ENCODE assay signal across 8 cellular contexts in genomic region chr14:24231263-24232120, GRCh38. TPM values are rescaled to one million over a fixed set of nuclear protein-coding genes. Genes with fewer than 3 reads are reported as not detected.
A peak's percentile ranks its signal among the peaks of the same experiment; 100 is the strongest.
DNase-seq lines count a peak whose midpoint lies in the region; ATAC-seq, FAIRE-seq and TF ChIP-seq lines count a peak whose summit lies in the region.

No MANE protein-coding gene starts in this region.

- peak; percentile 3 for ATAC-seq in HG03565 (IDR thresholded peaks at IDR 0.05; ENCODE audit: unreplicated experiment)

- peak; percentile 44 for DNase-seq in NCI-H345 (lab: John Stamatoyannopoulos, UW)
- DNase-seq in NCI-H345 treated with DMSO at 0.1 percent for 48 hours (lab: John Stamatoyannopoulos, UW; ENCODE audit: unreplicated experiment): no peak
- DNase-seq in adipocyte (ENCODE audit: low read depth): peak; percentile 21
- no peak for DNase-seq in keratinocyte (ENCODE audit: low read depth, low spot score)
- DNase-seq in NCI-H524 (lab: John Stamatoyannopoulos, UW): no peak
- no peak for DNase-seq in NCI-H2171 treated with DMSO at 0.1 percent for 48 hours (lab: John Stamatoyannopoulos, UW)

- peak overlapping the region; percentile 64 for H2AFZ ChIP-seq in keratinocyte (ENCODE audit: control insufficient read depth, low read length)

- no peaks in the 10 kb centered on the region for H3K9me1 ChIP-seq in keratinocyte (ENCODE audit: control insufficient read depth, extremely low read depth, insufficient read depth, low read length)

- dilution Hi-C loops in keratinocyte (cut with MboI; ENCODE audit: extremely low pct_ligation_motif_present, low sequenced_read_pairs): no loop called here

- H3K9me3 ChIP-seq in adipocyte (ENCODE audit: control insufficient read depth, low read length): no peaks in the 10 kb centered on the region
- H3K9me3 ChIP-seq in keratinocyte (ENCODE audit: control insufficient read depth, low read depth, low read length): no peaks in the 10 kb centered on the region
- H3K9me3 ChIP-seq in subcutaneous abdominal adipose tissue (ENCODE audit: control insufficient read depth in 5 of 5, low read length in 5 of 5): no peaks in the 10 kb centered on the region

- H3K36me3 ChIP-seq in adipocyte (ENCODE audit: control insufficient read depth, insufficient read depth, low read length, severe bottlenecking) (peaks cover 31% of the 10 kb centered on the region), keratinocyte (ENCODE audit: control insufficient read depth in 2 of 2, extremely low read depth in 1 of 2, insufficient read depth in 2 of 2, low read length in 2 of 2) (peaks cover 9 to 19% of the 10 kb centered on the region in 2 experiments), subcutaneous abdominal adipose tissue (ENCODE audit: control insufficient read depth in 5 of 5, insufficient read depth in 5 of 5, low read length in 5 of 5) (peaks cover 11 to 31% (median 16%) of the 10 kb centered on the region in 5 donors)

- no peak for TF ChIP-seq CTCF in keratinocyte (optimal IDR thresholded peaks at IDR 0.05 in 1 of 3, IDR thresholded peaks at IDR 0.05 in 1 of 3, conservative IDR thresholded peaks at IDR 0.05 in 1 of 3; ENCODE audit: extremely low read depth in 1 of 3, insufficient read depth in 2 of 3, low read length in 3 of 3)

- no peak for FAIRE-seq in keratinocyte (lab: Jason Lieb, UNC)

- H3K4me1 ChIP-seq in adipocyte (ENCODE audit: control insufficient read depth, insufficient read depth, low read length) (peaks cover 23% of the 10 kb centered on the region), keratinocyte (ENCODE audit: control insufficient read depth, extremely low read depth, insufficient read depth, low read length) (peaks cover 29% of the 10 kb centered on the region), subcutaneous abdominal adipose tissue (ENCODE audit: control insufficient read depth in 5 of 5, insufficient read depth in 5 of 5, low read length in 5 of 5) (peaks cover 8 to 36% (median 29%) of the 10 kb centered on the region in 5 donors)

- H3K9ac ChIP-seq in adipocyte (ENCODE audit: low read length): peak overlapping the region; percentile 94
- H3K9ac ChIP-seq in keratinocyte (ENCODE audit: control insufficient read depth, extremely low read depth, insufficient read depth, low read length): peak overlapping the region; percentile 94
- peak overlapping the region; percentile 76 to 96 (median 84) for H3K9ac ChIP-seq in subcutaneous abdominal adipose tissue (ENCODE audit: low read length in 5 of 5)

- peak overlapping the region; percentile 92 for H3K4me3 ChIP-seq in adipocyte (ENCODE audit: low read length)
- peak overlapping the region; percentile 70 to 83 (median 82) for H3K4me3 ChIP-seq in keratinocyte (ENCODE audit: control insufficient read depth in 2 of 3, extremely low read depth in 1 of 3, insufficient read depth in 2 of 3, low read depth in 1 of 3, low read length in 3 of 3)
- H3K4me3 ChIP-seq in subcutaneous abdominal adipose tissue (ENCODE audit: low read depth in 1 of 5, low read length in 5 of 5): peak overlapping the region; percentile 93 to 98 (median 96)

- no peaks in the 10 kb centered on the region for H4K20me1 ChIP-seq in keratinocyte (ENCODE audit: control insufficient read depth, extremely low read depth, insufficient read depth, low read length)

- H3K27me3 ChIP-seq in adipocyte (replicated peaks; ENCODE audit: control insufficient read depth, insufficient read depth, low read length): no peaks in the 10 kb centered on the region
- H3K27me3 ChIP-seq in keratinocyte (ENCODE audit: control insufficient read depth, extremely low read depth, insufficient read depth, low read length): no peaks in the 10 kb centered on the region
- no peaks in the 10 kb centered on the region for H3K27me3 ChIP-seq in subcutaneous abdominal adipose tissue (ENCODE audit: control insufficient read depth in 5 of 5, insufficient read depth in 4 of 5, low read length in 5 of 5)

- peaks cover 76% of the 10 kb centered on the region for H3K79me2 ChIP-seq in keratinocyte (ENCODE audit: control insufficient read depth, insufficient read depth, low read length)

- H3K27ac ChIP-seq in keratinocyte (ENCODE audit: control insufficient read depth, insufficient read depth, low read length) (peak overlapping the region; percentile 97), subcutaneous abdominal adipose tissue (ENCODE audit: low read depth, low read length) (peak overlapping the region; percentile 97)

- peak overlapping the region; percentile 98 for H3K4me2 ChIP-seq in keratinocyte (ENCODE audit: control insufficient read depth, extremely low read depth, insufficient read depth, low read depth, low read length)

RNA-seq across cellular contexts. Expression of gene NEDD8, which starts 0.7 kb away (rescaled TPM):
- 458 to 509 TPM (median 499 TPM) in 3 replicates for polyA plus RNA-seq in keratinocyte
- 146 TPM for polyA plus RNA-seq in keratinocyte (2011; ENCODE audit: low read depth)
- polyA plus RNA-seq in keratinocyte (2011; cell fraction: cytosol; rRNA removed): 470 and 537 TPM in 2 replicates
- 167 and 216 TPM in 2 replicates for polyA plus RNA-seq in keratinocyte (2011; cell fraction: nucleus; rRNA removed)
- 337 and 494 TPM in 2 replicates for polyA plus RNA-seq in keratinocyte (2012; ENCODE audit: low replicate concordance)
- 108 to 141 TPM (median 126 TPM) in 3 replicates for polyA minus RNA-seq in keratinocyte
- polyA minus RNA-seq in keratinocyte (2011; cell fraction: cytosol; rRNA and poly(A)+ RNA removed): 114 TPM
- polyA minus RNA-seq in keratinocyte (2011; cell fraction: nucleus; rRNA and poly(A)+ RNA removed): 27.1 and 42.4 TPM in 2 replicates

RNA-seq across cellular contexts. Expression of gene GMPR2, which starts 1.2 kb away (rescaled TPM):
- polyA plus RNA-seq in keratinocyte: 84.1 to 90.0 TPM (median 84.6 TPM) in 3 replicates
- 20.8 TPM for polyA plus RNA-seq in keratinocyte (2011; ENCODE audit: low read depth)
- 75.6 and 78.2 TPM in 2 replicates for polyA plus RNA-seq in keratinocyte (2011; cell fraction: cytosol; rRNA removed)
- 97.9 and 98.6 TPM in 2 replicates for polyA plus RNA-seq in keratinocyte (2011; cell fraction: nucleus; rRNA removed)
- polyA plus RNA-seq in keratinocyte (2012; ENCODE audit: low replicate concordance): 48.3 and 76.4 TPM in 2 replicates
- polyA minus RNA-seq in keratinocyte: 76.9 to 98.2 TPM (median 79.0 TPM) in 3 replicates
- polyA minus RNA-seq in keratinocyte (2011; cell fraction: cytosol; rRNA and poly(A)+ RNA removed): 41.6 TPM
- polyA minus RNA-seq in keratinocyte (2011; cell fraction: nucleus; rRNA and poly(A)+ RNA removed): 40.4 and 41.3 TPM in 2 replicates

RNA-seq across cellular contexts. Expression of gene TINF2, which starts 10.9 kb away (rescaled TPM):
- 43.5 to 107 TPM (median 54.3 TPM) in 3 replicates for polyA plus RNA-seq in keratinocyte
- 105 TPM for polyA plus RNA-seq in keratinocyte (2011; ENCODE audit: low read depth)
- polyA plus RNA-seq in keratinocyte (2011; cell fraction: cytosol; rRNA removed): 62.8 and 85.3 TPM in 2 replicates
- 86.4 and 99.2 TPM in 2 replicates for polyA plus RNA-seq in keratinocyte (2011; cell fraction: nucleus; rRNA removed)
- polyA plus RNA-seq in keratinocyte (2012; ENCODE audit: low replicate concordance): 46.2 and 91.0 TPM in 2 replicates
- polyA minus RNA-seq in keratinocyte: 29.6 to 59.0 TPM (median 56.6 TPM) in 3 replicates
- polyA minus RNA-seq in keratinocyte (2011; cell fraction: cytosol; rRNA and poly(A)+ RNA removed): 50.5 TPM
- 26.7 and 43.3 TPM in 2 replicates for polyA minus RNA-seq in keratinocyte (2011; cell fraction: nucleus; rRNA and poly(A)+ RNA removed)

RNA-seq across cellular contexts. Expression of gene MDP1, which starts 15.6 kb away (rescaled TPM):
- 7.0 to 7.5 TPM (median 7.3 TPM) in 3 replicates for polyA plus RNA-seq in keratinocyte
- polyA plus RNA-seq in keratinocyte (2011; ENCODE audit: low read depth): 4.2 TPM
- polyA plus RNA-seq in keratinocyte (2011; cell fraction: cytosol; rRNA removed): 5.0 and 6.9 TPM in 2 replicates
- polyA plus RNA-seq in keratinocyte (2011; cell fraction: nucleus; rRNA removed): 8.9 and 10.8 TPM in 2 replicates
- polyA plus RNA-seq in keratinocyte (2012; ENCODE audit: low replicate concordance): 4.3 and 9.4 TPM in 2 replicates
- 2.3 to 3.2 TPM in 2 of 3 replicates, not detected in the other for polyA minus RNA-seq in keratinocyte
- 3.1 TPM for polyA minus RNA-seq in keratinocyte (2011; cell fraction: cytosol; rRNA and poly(A)+ RNA removed)
- 2.6 and 3.4 TPM in 2 replicates for polyA minus RNA-seq in keratinocyte (2011; cell fraction: nucleus; rRNA and poly(A)+ RNA removed)

RNA-seq across cellular contexts. Expression of gene CHMP4A, which starts 18.2 kb away (rescaled TPM):
- 48.0 to 86.6 TPM (median 54.5 TPM) in 3 replicates for polyA plus RNA-seq in keratinocyte
- polyA plus RNA-seq in keratinocyte (2011; ENCODE audit: low read depth): 197 TPM
- polyA plus RNA-seq in keratinocyte (2011; cell fraction: cytosol; rRNA removed): 73.7 and 75.3 TPM in 2 replicates
- 43.0 and 60.1 TPM in 2 replicates for polyA plus RNA-seq in keratinocyte (2011; cell fraction: nucleus; rRNA removed)
- polyA plus RNA-seq in keratinocyte (2012; ENCODE audit: low replicate concordance): 60.4 and 62.3 TPM in 2 replicates
- 1.0 to 22.0 TPM (median 8.9 TPM) in 3 replicates for polyA minus RNA-seq in keratinocyte
- 6.9 TPM for polyA minus RNA-seq in keratinocyte (2011; cell fraction: cytosol; rRNA and poly(A)+ RNA removed)
- 1.4 and 4.9 TPM in 2 replicates for polyA minus RNA-seq in keratinocyte (2011; cell fraction: nucleus; rRNA and poly(A)+ RNA removed)

Comparison
In these comparisons a context has a peak if more than half of its experiments do, and no peak if none do; other contexts are left out.
1. DNase-seq: peak in NCI-H345 (single experiment) and adipocyte (single experiment); none in NCI-H345 treated with DMSO at 0.1 percent for 48 hours (single experiment), keratinocyte (single experiment), NCI-H524 (0 of 2) and NCI-H2171 treated with DMSO at 0.1 percent for 48 hours (single experiment).
2. Peak in every context shown above with its lines, with median percentiles within 50 percentile points of each other: H3K4me3 ChIP-seq and H3K9ac ChIP-seq.